ENCODE assay signal across 1 cellular context in genomic region chr20:36859282-36859555, GRCh38.
TF ChIP-seq lines count a peak whose summit lies in the region.

No MANE protein-coding gene starts in this region.

TF ChIP-seq in HepG2, 621 proteins besides CTCF, POLR2A, EP300 and RAD21 (continued from another document):
- TF ChIP-seq ZNF644 (CRISPR knock-in tag; IDR thresholded peaks at IDR 0.05; ENCODE audit: low read depth) (no peak), MNT (IDR thresholded peaks at IDR 0.05) (no peak), ZNF652 (CRISPR knock-in tag; IDR thresholded peaks at IDR 0.05; ENCODE audit: borderline replicate concordance, low read depth) (peak; percentile 66; the same call in 1 of the 2 replicates), FOXP1 (IDR thresholded peaks at IDR 0.05) (no peak), FOXP1 (CRISPR knock-in tag; IDR thresholded peaks at IDR 0.05) (no peak), HNF4A (CRISPR knock-in tag; IDR thresholded peaks at IDR 0.05) (0 out of 2 replicates have a peak, but pooled peaks have one; percentile 12), ZNF350 (CRISPR knock-in tag; IDR thresholded peaks at IDR 0.05; ENCODE audit: borderline replicate concordance, low read depth) (no peak), RCOR2 (CRISPR knock-in tag; IDR thresholded peaks at IDR 0.05) (no peak)
